In genomic region chr3:177338697-177339219, GRCh38 we compare ENCODE assay signal across 1 cellular context.
TF ChIP-seq lines count a peak whose summit lies in the region.

No MANE protein-coding gene starts in this region.

TF ChIP-seq in HepG2, 621 proteins besides CTCF, POLR2A, EP300 and RAD21 (continued from another document and continues in another):
- no peak for TF ChIP-seq ZNF280D (CRISPR knock-in tag; IDR thresholded peaks at IDR 0.05)
- TF ChIP-seq ZHX2 (IDR thresholded peaks at IDR 0.05; ENCODE audit: low read depth) = no peak
- TF ChIP-seq ZHX2 (CRISPR knock-in tag; IDR thresholded peaks at IDR 0.05; ENCODE audit: borderline replicate concordance) = no peak
- peak; percentile 40; the same call in 1 of the 2 replicates for TF ChIP-seq ZNF574 (CRISPR knock-in tag; IDR thresholded peaks at IDR 0.05)
- TF ChIP-seq BRCA1 (CRISPR knock-in tag; IDR thresholded peaks at IDR 0.05) = no peak
- no peak for TF ChIP-seq ZNF34 (CRISPR knock-in tag; IDR thresholded peaks at IDR 0.05; ENCODE audit: borderline replicate concordance)
- peak; percentile 78; the same call in 1 of the 2 replicates for TF ChIP-seq ZNF644 (CRISPR knock-in tag; IDR thresholded peaks at IDR 0.05; ENCODE audit: low read depth)
- TF ChIP-seq IKZF1 (IDR thresholded peaks at IDR 0.05) = no peak
- TF ChIP-seq GRHL1 (CRISPR knock-in tag; conservative IDR thresholded peaks at IDR 0.05) = no peak
- no peak for TF ChIP-seq ZNF784 (CRISPR knock-in tag; IDR thresholded peaks at IDR 0.05; ENCODE audit: borderline replicate concordance)
- no peak for TF ChIP-seq ZNF800 (CRISPR knock-in tag; IDR thresholded peaks at IDR 0.05)
- no peak for TF ChIP-seq NPAS2 (CRISPR knock-in tag; IDR thresholded peaks at IDR 0.05; ENCODE audit: borderline replicate concordance)
- peak; percentile 88 for TF ChIP-seq ETV5 (CRISPR knock-in tag; IDR thresholded peaks at IDR 0.05; ENCODE audit: borderline replicate concordance)
- no peak; the same call in 1 of the 2 replicates for TF ChIP-seq ZNF775 (CRISPR knock-in tag; IDR thresholded peaks at IDR 0.05; ENCODE audit: borderline replicate concordance)
- TF ChIP-seq LRRFIP1 (CRISPR knock-in tag; conservative IDR thresholded peaks at IDR 0.05) = no peak
- no peak for TF ChIP-seq KDM2A (CRISPR knock-in tag; IDR thresholded peaks at IDR 0.05; ENCODE audit: borderline replicate concordance, low read depth)
- TF ChIP-seq AGO1 (IDR thresholded peaks at IDR 0.05; ENCODE audit: low read depth, low read length, poor library complexity, severe bottlenecking) = no peak
- TF ChIP-seq NAIF1 (CRISPR knock-in tag; IDR thresholded peaks at IDR 0.05; ENCODE audit: borderline replicate concordance) = no peak
- no peak for TF ChIP-seq POLR2AphosphoS5 (IDR thresholded peaks at IDR 0.05; ENCODE audit: low read depth, low read length)
- no peak for TF ChIP-seq CHD4 (IDR thresholded peaks at IDR 0.05; ENCODE audit: borderline replicate concordance, low read length)
- no peak for TF ChIP-seq PCBP2 (optimal IDR thresholded peaks at IDR 0.05; ENCODE audit: low read depth, low read length, poor library complexity, severe bottlenecking)
- no peak for TF ChIP-seq GLMP (CRISPR knock-in tag; IDR thresholded peaks at IDR 0.05; ENCODE audit: borderline replicate concordance)
- TF ChIP-seq SKIL (CRISPR knock-in tag; IDR thresholded peaks at IDR 0.05; ENCODE audit: borderline replicate concordance) = no peak
- no peak for TF ChIP-seq RNF2 (conservative IDR thresholded peaks at IDR 0.05; ENCODE audit: low read depth)
